ENCODE assay signal across 8 cellular contexts in the genomic region with DNA sequence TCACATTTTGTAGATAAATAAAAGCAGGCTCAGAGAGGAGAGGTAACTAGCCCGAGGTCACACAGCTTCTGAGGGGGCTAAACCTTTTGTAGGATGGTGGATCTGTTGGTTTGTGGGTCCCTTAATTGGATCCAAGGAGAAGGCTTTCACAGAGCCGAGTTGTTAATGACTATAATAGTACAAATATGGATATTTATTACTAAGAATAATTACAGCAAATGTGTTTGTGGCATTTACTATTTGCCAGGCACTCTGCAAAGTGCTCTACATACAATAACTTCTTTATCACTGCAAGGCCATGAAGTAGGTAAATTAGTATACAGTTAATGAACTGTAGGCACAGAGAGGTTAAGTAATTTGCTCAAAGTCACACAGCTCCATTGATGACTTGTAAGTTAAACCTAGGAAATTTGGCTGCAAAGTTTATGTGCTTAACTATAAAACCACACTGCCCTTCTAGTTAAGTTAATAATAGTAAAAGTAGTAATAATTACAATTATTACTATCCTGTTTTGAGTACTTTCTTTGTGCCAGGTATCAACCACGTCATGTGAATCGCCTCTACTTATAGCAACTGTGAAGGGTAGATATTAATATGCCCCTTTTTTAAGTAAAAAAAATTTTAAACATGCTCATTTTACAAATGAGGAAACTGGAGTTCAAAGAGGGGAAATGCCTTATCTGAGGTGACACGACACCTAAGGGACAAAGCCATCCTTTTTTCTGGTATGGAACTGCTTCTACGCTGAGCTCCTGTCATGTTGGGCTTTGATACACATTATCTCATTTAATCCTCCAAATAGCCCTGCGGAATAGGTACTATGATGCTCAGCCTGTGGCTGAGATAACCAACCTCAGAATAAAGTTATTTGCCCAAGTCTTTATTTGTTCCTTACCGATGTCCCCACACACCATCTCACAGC. TPM values are rescaled to one million over a fixed set of nuclear protein-coding genes. Genes with fewer than 3 reads are reported as not detected.
A peak's percentile ranks its signal among the peaks of the same experiment; 100 is the strongest.
DNase-seq lines count a peak whose midpoint lies in the region; ATAC-seq and TF ChIP-seq lines count a peak whose summit lies in the region.

No MANE protein-coding gene starts in this region.

- H3K4me1 ChIP-seq in cardiac muscle cell (ENCODE audit: low read depth), result peaks cover 16% of the 10 kb centered on the region
- H3K4me1 ChIP-seq in urinary bladder (ENCODE audit: insufficient read depth), result no peaks in the 10 kb centered on the region

- no peaks in the 10 kb centered on the region for H3K9me3 ChIP-seq in cardiac muscle cell (ENCODE audit: low read depth)

- H3K27me3 Mint-ChIP-seq in memory B cell, result no peaks in the 10 kb centered on the region

- no peaks in the 10 kb centered on the region for H3K9me3 Mint-ChIP-seq in memory B cell

- ATAC-seq in Right ventricle myocardium superior (ENCODE audit: poor library complexity) (no peak), memory B cell (ENCODE audit: low read depth) (no peak)

- peaks cover 5% of the 10 kb centered on the region for H3K36me3 Mint-ChIP-seq in memory B cell

- H3K36me3 ChIP-seq in cardiac muscle cell, result peaks cover 2% of the 10 kb centered on the region
- no peaks in the 10 kb centered on the region for H3K36me3 ChIP-seq in urinary bladder (ENCODE audit: insufficient read depth)

- H3K4me3 Mint-ChIP-seq in memory B cell, result peak overlapping the region; percentile 85

- peak overlapping the region; percentile 31 for H3K4me3 ChIP-seq in cardiac muscle cell
- H3K4me3 ChIP-seq in astrocyte of the spinal cord (ENCODE audit: low read depth, low read length), result peak overlapping the region; percentile 9
- H3K4me3 ChIP-seq in urinary bladder (ENCODE audit: low read depth, low read length), result no peak overlapping the region

- DNase-seq in cardiac muscle cell (ENCODE audit: low read depth in 1 of 2, low spot score in 1 of 2), result no peak
- no peak for DNase-seq in Right ventricle myocardium superior
- DNase-seq in astrocyte of the spinal cord (ENCODE audit: low read depth, low spot score), result no peak
- DNase-seq in memory B cell (ENCODE audit: low spot score in 2 of 2), result no peak
- no peak for DNase-seq in head of caudate nucleus
- DNase-seq in EL, result no peak
- no peak for DNase-seq in COR-L47 (lab: John Stamatoyannopoulos, UW)

- H3K27ac Mint-ChIP-seq in memory B cell, result peak overlapping the region; percentile 93

- H3K27me3 ChIP-seq in cardiac muscle cell, result no peaks in the 10 kb centered on the region

- intact Hi-C loops in Right ventricle myocardium superior (cut with DNase I), result no loop called here
- intact Hi-C loops in head of caudate nucleus (cut with DNase I), result loop anchor here (5.0 kb wide), 1 partner anchor 40 kb away; no protein-coding TSS in a partner anchor

- peak overlapping the region; percentile 78 for H3K27ac ChIP-seq in cardiac muscle cell
- peak overlapping the region; percentile 97 for H3K27ac ChIP-seq in urinary bladder (ENCODE audit: low read depth)

- no peak for TF ChIP-seq CTCF in cardiac muscle cell (IDR thresholded peaks at IDR 0.05; ENCODE audit: low read depth, low read length)
- TF ChIP-seq CTCF in astrocyte of the spinal cord (IDR thresholded peaks at IDR 0.05; ENCODE audit: low read depth, low read length), result no peak

- 77% methylated on average over 8 of the region's 8 CpGs for WGBS in urinary bladder

- peaks cover 41% of the 10 kb centered on the region for H3K4me1 Mint-ChIP-seq in memory B cell

- in situ Hi-C loops in astrocyte of the spinal cord (cut with HindIII; ENCODE audit: low sequenced_read_pairs), result loop anchor here (25.0 kb wide), 1 partner anchor 275 kb away; no protein-coding TSS in a partner anchor

RNA-seq across cellular contexts. Expression of gene BHLHE40, which starts 8.4 kb away (rescaled TPM):
- total RNA-seq in cardiac muscle cell, result 15.3 and 18.4 TPM in 2 replicates
- 11.7 and 15.0 TPM in 2 replicates for polyA plus RNA-seq in cardiac muscle cell
- 22.8 TPM for total RNA-seq in Right ventricle myocardium superior
- 35.7 TPM for total RNA-seq in urinary bladder
- 57.4 TPM for polyA plus RNA-seq in urinary bladder
